In the genomic region with DNA sequence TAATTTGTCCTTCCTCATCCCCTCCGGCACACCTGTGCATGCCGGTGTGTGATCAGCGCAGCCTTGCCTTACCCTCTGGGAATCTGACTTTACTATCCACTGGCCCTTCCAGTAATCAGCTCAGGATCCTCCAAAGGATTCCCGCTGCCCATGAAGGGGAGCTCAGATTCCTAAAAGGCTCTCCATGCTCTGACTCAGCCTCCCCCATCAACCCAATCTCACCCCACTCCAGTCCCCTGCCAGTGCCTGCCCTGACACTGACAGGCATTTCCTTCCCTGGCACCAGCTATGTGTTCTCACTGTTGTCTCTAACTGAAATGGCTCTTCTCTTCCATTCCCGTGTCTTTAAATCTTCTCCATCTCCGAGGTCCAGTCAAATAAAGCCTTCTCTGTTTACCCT, we compare ENCODE assay signal across 14 cellular contexts. TPM values are rescaled to one million over a fixed set of nuclear protein-coding genes. Genes with fewer than 3 reads are reported as not detected.
DNase-seq lines count a peak whose midpoint lies in the region; ATAC-seq, FAIRE-seq and TF ChIP-seq lines count a peak whose summit lies in the region.
"Had no signal": no experiment of that assay in that cellular context is flagged by ENCODE, and none has a peak within 500 bp of the region (broad histone marks: within the 10 kb centered on the region; RNA-seq: fewer than 3 reads in every experiment).

No MANE protein-coding gene starts in this region.

- H3K27me3 ChIP-seq in Peyer's patch (no peaks in the 10 kb centered on the region), right cardiac atrium (ENCODE audit: control insufficient read depth, insufficient read depth) (no peaks in the 10 kb centered on the region), stomach (no peaks in the 10 kb centered on the region)
- H3K27me3 ChIP-seq: body of pancreas had no signal

- no peak for TF ChIP-seq EP300 in stomach (IDR thresholded peaks at IDR 0.05)

- H3K9me3 ChIP-seq in Peyer's patch (no peaks in the 10 kb centered on the region), right cardiac atrium (ENCODE audit: control insufficient read depth, low read length) (no peaks in the 10 kb centered on the region), stomach (no peaks in the 10 kb centered on the region)
- H3K9me3 ChIP-seq: body of pancreas had no signal

- CTCF ChIA-PET in activated CD8-positive, alpha-beta T cell treated with anti-CD3 and anti-CD28 coated beads for 36 hours (lab: Charles Lee) = interaction anchor here (0.9 to 1.8 kb wide), 5 partner anchors 12 to 129 kb away, joined by 3 to 7 read pairs (median 3); no protein-coding TSS in a partner anchor
- CTCF ChIA-PET in activated CD8-positive, alpha-beta T cell treated with anti-CD3 and anti-CD28 coated beads, Interleukin-2, amount 10 ng/mL, durations not matched to agents 7 days and 5 days (lab: Charles Lee) = interaction anchor here (1.3 kb wide), 1 partner anchor 14 kb away, joined by 5 read pairs; no protein-coding TSS in a partner anchor

- peaks cover 3 to 29% (median 15%) of the 10 kb centered on the region in 4 donors for H3K4me1 ChIP-seq in Peyer's patch
- peaks cover 2% of the 10 kb centered on the region for H3K4me1 ChIP-seq in right cardiac atrium (ENCODE audit: control insufficient read depth, insufficient read depth, low read length)
- peaks cover 0 to 9% (median 0%) of the 10 kb centered on the region in 4 donors for H3K4me1 ChIP-seq in stomach
- H3K4me1 ChIP-seq: body of pancreas had no signal

- TF ChIP-seq POLR2A in Peyer's patch (IDR thresholded peaks at IDR 0.05) = no peak
- no peak for TF ChIP-seq POLR2A in stomach (IDR thresholded peaks at IDR 0.05)

- no peaks in the 10 kb centered on the region for H3K27me3 Mint-ChIP-seq in activated CD8-positive, alpha-beta T cell treated with anti-CD3 and anti-CD28 coated beads for 36 hours
- no peaks in the 10 kb centered on the region for H3K27me3 Mint-ChIP-seq in activated CD8-positive, alpha-beta T cell treated with anti-CD3 and anti-CD28 coated beads, Interleukin-2, amount 10 ng/mL, durations not matched to agents 7 days and 5 days (ENCODE audit: low read depth)

- ATAC-seq in activated CD8-positive, alpha-beta T cell treated with anti-CD3 and anti-CD28 coated beads for 36 hours = peak; percentile 22
- ATAC-seq in activated CD8-positive, alpha-beta T cell treated with anti-CD3 and anti-CD28 coated beads, Interleukin-2, amount 10 ng/mL, durations not matched to agents 7 days and 5 days = no peak
- peak; percentile 38 to 60 for ATAC-seq in right cardiac atrium
- ATAC-seq: body of pancreas had no signal

- H3K4me3 ChIP-seq in Peyer's patch = no peak overlapping the region
- H3K4me3 ChIP-seq in right cardiac atrium (ENCODE audit: low read length) = no peak overlapping the region
- no peak overlapping the region for H3K4me3 ChIP-seq in stomach
- H3K4me3 ChIP-seq: body of pancreas had no signal

- no peaks in the 10 kb centered on the region for H3K9me3 Mint-ChIP-seq in activated CD8-positive, alpha-beta T cell treated with anti-CD3 and anti-CD28 coated beads for 36 hours
- H3K9me3 Mint-ChIP-seq in activated CD8-positive, alpha-beta T cell treated with anti-CD3 and anti-CD28 coated beads, Interleukin-2, amount 10 ng/mL, durations not matched to agents 7 days and 5 days (ENCODE audit: insufficient read depth) = no peaks in the 10 kb centered on the region

- 71% methylated on average over 6 of the region's 6 CpGs for WGBS in right cardiac atrium
- 81 to 87% (median 85%) methylated on average over 6 of the region's 6 CpGs for WGBS in stomach, 5 donors

- FAIRE-seq in D721Med (lab: Jason Lieb, UNC) = no peak

- H3K36me3 ChIP-seq in Peyer's patch (no peaks in the 10 kb centered on the region), stomach (no peaks in the 10 kb centered on the region)

- no peak for DNase-seq in activated CD8-positive, alpha-beta T cell treated with anti-CD3 and anti-CD28 coated beads for 36 hours
- no peak for DNase-seq in activated CD8-positive, alpha-beta T cell treated with anti-CD3 and anti-CD28 coated beads, Interleukin-2, amount 10 ng/mL, durations not matched to agents 7 days and 5 days
- DNase-seq in Peyer's patch (peak in 1 of 3 donors; percentile 32), right cardiac atrium (no peak), stomach (no peak), foreskin melanocyte (no peak), NCI-H1417 (lab: John Stamatoyannopoulos, UW) (no peak), D721Med (ENCODE audit: insufficient read length, low spot score) (no peak)
- DNase-seq: activated CD4-positive, alpha-beta T cell treated with anti-CD3 and anti-CD28 coated beads, Interleukin-2, amount 50 U/mL, for 1 hour; NCI-H345 had no signal

- TF ChIP-seq CTCF in activated CD8-positive, alpha-beta T cell treated with anti-CD3 and anti-CD28 coated beads for 36 hours (IDR thresholded peaks at IDR 0.05) = no peak
- TF ChIP-seq CTCF in Peyer's patch (IDR thresholded peaks at IDR 0.05) = no peak
- no peak for TF ChIP-seq CTCF in stomach (IDR thresholded peaks at IDR 0.05)
- no peak for TF ChIP-seq CTCF in D721Med (IDR thresholded peaks at IDR 0.05; ENCODE audit: insufficient read depth, missing control alignments)

- no peak overlapping the region for H3K4me3 Mint-ChIP-seq in activated CD8-positive, alpha-beta T cell treated with anti-CD3 and anti-CD28 coated beads for 36 hours
- no peak overlapping the region for H3K4me3 Mint-ChIP-seq in activated CD8-positive, alpha-beta T cell treated with anti-CD3 and anti-CD28 coated beads, Interleukin-2, amount 10 ng/mL, durations not matched to agents 7 days and 5 days

- intact Hi-C loops in activated CD8-positive, alpha-beta T cell treated with anti-CD3 and anti-CD28 coated beads for 36 hours (cut with micrococcal nuclease) = no loop called here
- intact Hi-C loops in right cardiac atrium (cut with DNase I) = no loop called here
- intact Hi-C loops in stomach (cut with DNase I; ENCODE audit: low total_unique reads) = no loop called here

- POLR2A ChIA-PET in activated CD8-positive, alpha-beta T cell treated with anti-CD3 and anti-CD28 coated beads for 36 hours (lab: Charles Lee) = interaction anchor here (0.6 to 3.0 kb wide), 4 partner anchors 11 to 138 kb away, joined by 3 to 24 read pairs (median 3); no protein-coding TSS in a partner anchor
- POLR2A ChIA-PET in activated CD8-positive, alpha-beta T cell treated with anti-CD3 and anti-CD28 coated beads, Interleukin-2, amount 10 ng/mL, durations not matched to agents 7 days and 5 days (lab: Charles Lee) = interaction anchor here (1.4 kb wide), 1 partner anchor 55 kb away, joined by 4 read pairs; no protein-coding TSS in a partner anchor

- H3K27ac Mint-ChIP-seq in activated CD8-positive, alpha-beta T cell treated with anti-CD3 and anti-CD28 coated beads for 36 hours = peak overlapping the region; percentile 82
- H3K27ac Mint-ChIP-seq in activated CD8-positive, alpha-beta T cell treated with anti-CD3 and anti-CD28 coated beads, Interleukin-2, amount 10 ng/mL, durations not matched to agents 7 days and 5 days = no peak overlapping the region
- H3K27ac Mint-ChIP-seq: progenitor cell of endocrine pancreas had no signal

- no peaks in the 10 kb centered on the region for H3K36me3 Mint-ChIP-seq in activated CD8-positive, alpha-beta T cell treated with anti-CD3 and anti-CD28 coated beads for 36 hours (ENCODE audit: low read depth)
- no peaks in the 10 kb centered on the region for H3K36me3 Mint-ChIP-seq in activated CD8-positive, alpha-beta T cell treated with anti-CD3 and anti-CD28 coated beads, Interleukin-2, amount 10 ng/mL, durations not matched to agents 7 days and 5 days (ENCODE audit: low read depth)

- peaks cover 44% of the 10 kb centered on the region for H3K4me1 Mint-ChIP-seq in activated CD8-positive, alpha-beta T cell treated with anti-CD3 and anti-CD28 coated beads for 36 hours (ENCODE audit: low read depth)
- H3K4me1 Mint-ChIP-seq in activated CD8-positive, alpha-beta T cell treated with anti-CD3 and anti-CD28 coated beads, Interleukin-2, amount 10 ng/mL, durations not matched to agents 7 days and 5 days (ENCODE audit: low read depth) = peaks cover 21% of the 10 kb centered on the region

- H3K27ac ChIP-seq in Peyer's patch (peak overlapping the region; percentile 27 to 78 (median 60)), right cardiac atrium (ENCODE audit: low read length) (no peak overlapping the region), stomach (peak overlapping the region in 4 of 5 donors; percentile 21 to 77 (median 56))

RNA-seq across cellular contexts. Expression of a gene that starts 7.3 kb away (rescaled TPM):
- 10 to 100 TPM; 47.1 to 47.9 TPM for total RNA-seq in activated CD8-positive, alpha-beta T cell treated with anti-CD3 and anti-CD28 coated beads for 36 hours
- 10 to 100 TPM; 23.1 to 26.3 TPM for total RNA-seq in activated CD8-positive, alpha-beta T cell treated with anti-CD3 and anti-CD28 coated beads, Interleukin-2, amount 10 ng/mL, durations not matched to agents 7 days and 5 days
- total RNA-seq in Peyer's patch (10 to 100 TPM in 1 of 4 donors, 1 to 10 TPM in 1, not detected in 2; 3.8 to 21.5 TPM), right cardiac atrium (1 to 10 TPM in 1 of 4 donors, under 1 TPM in 2, not detected in 1; 0.29 to 1.1 (median 0.46) TPM), stomach (10 to 100 TPM in 1 of 5 donors, 1 to 10 TPM in 1, under 1 TPM in 1, not detected in 2; 0.87 to 12.5 (median 2.8) TPM)
- polyA plus RNA-seq in right cardiac atrium (0.41 TPM), stomach (10 to 100 TPM in 1 of 3 donors, 1 to 10 TPM in 2; 3.8 to 29.4 (median 4.4) TPM)
- total RNA-seq: A673, kidney epithelial cell, progenitor cell of endocrine pancreas had no signal
